Comparison of ENCODE assay signal across 12 cellular contexts in genomic region chr19:34961775-34962174, GRCh38. TPM values are rescaled to one million over a fixed set of nuclear protein-coding genes. Genes with fewer than 3 reads are reported as not detected.
DNase-seq lines count a peak whose midpoint lies in the region; ATAC-seq and TF ChIP-seq lines count a peak whose summit lies in the region.
"Had no signal": no experiment of that assay in that cellular context is flagged by ENCODE, and none has a peak within 500 bp of the region (broad histone marks: within the 10 kb centered on the region; RNA-seq: fewer than 3 reads in every experiment).

No MANE protein-coding gene starts in this region.

- no peak overlapping the region for H3K27ac Mint-ChIP-seq in GM23338
- peak overlapping the region; percentile 88 for H3K27ac Mint-ChIP-seq in activated naive CD8-positive, alpha-beta T cell treated with anti-CD3 and anti-CD28 coated beads for 36 hours
- H3K27ac Mint-ChIP-seq in naive B cell, result peak overlapping the region in 3 of 6 donors; percentile 9 to 85 (median 65)

- H3K4me1 ChIP-seq in BE2C, result no peaks in the 10 kb centered on the region
- peaks cover 13% of the 10 kb centered on the region for H3K4me1 ChIP-seq in GM23338 (ENCODE audit: insufficient read depth)

- peaks cover 27% of the 10 kb centered on the region for H3K9me3 ChIP-seq in BE2C

- no peak for DNase-seq in BE2C
- DNase-seq in GM23338 (ENCODE audit: low spot score), result no peak
- DNase-seq in activated naive CD8-positive, alpha-beta T cell treated with anti-CD3 and anti-CD28 coated beads for 36 hours, result no peak
- no peak for DNase-seq in naive B cell
- DNase-seq in hepatic stellate cell (ENCODE audit: low spot score), result no peak
- DNase-seq in posterior cingulate gyrus, result no peak
- no peak for DNase-seq in NCI-H146 (lab: John Stamatoyannopoulos, UW)
- DNase-seq: activated effector memory CD4-positive, alpha-beta T cell treated with Interleukin-2 at 50 U/mL for 16 hours; MV-4-11; nucleus accumbens; trophoblast cell had no signal

- peaks cover 65% of the 10 kb centered on the region for H3K36me3 Mint-ChIP-seq in GM23338 (ENCODE audit: low read depth)
- H3K36me3 Mint-ChIP-seq in activated naive CD8-positive, alpha-beta T cell treated with anti-CD3 and anti-CD28 coated beads for 36 hours, result peaks cover 66% of the 10 kb centered on the region
- H3K36me3 Mint-ChIP-seq in naive B cell, result peaks cover 46 to 50% of the 10 kb centered on the region in 2 donors

- no peak overlapping the region for H2AFZ ChIP-seq in GM23338

- intact Hi-C loops in posterior cingulate gyrus (cut with DNase I), result no loop called here

- H3K4me3 Mint-ChIP-seq in GM23338 (no peak overlapping the region; the same call in 2 of the 3 replicates), naive B cell (peak overlapping the region; percentile 71 to 96 (median 93))
- H3K4me3 Mint-ChIP-seq in activated naive CD8-positive, alpha-beta T cell treated with anti-CD3 and anti-CD28 coated beads for 36 hours, result peak overlapping the region; percentile 94

- H3K36me3 ChIP-seq in BE2C, result peaks cover 52% of the 10 kb centered on the region
- H3K36me3 ChIP-seq in GM23338 (ENCODE audit: insufficient read depth), result peaks cover 29% of the 10 kb centered on the region

- H3K4me3 ChIP-seq in BE2C (ENCODE audit: low read depth, low read length) (peak overlapping the region; percentile 96), GM23338 (peak overlapping the region; percentile 97; the same call in 1 of the 2 replicates)

- no peak overlapping the region for H3K27ac ChIP-seq in GM23338 (ENCODE audit: low read depth)

- no peak overlapping the region for H3K4me2 ChIP-seq in GM23338

- TF ChIP-seq CTCF in BE2C (IDR thresholded peaks at IDR 0.05; ENCODE audit: low read depth, low read length), result no peak
- no peak for TF ChIP-seq CTCF in GM23338 (conservative IDR thresholded peaks at IDR 0.05; ENCODE audit: low read depth in 2 of 2)

- H3K27me3 ChIP-seq in BE2C (no peaks in the 10 kb centered on the region), GM23338 (ENCODE audit: insufficient read depth) (peaks cover 11% of the 10 kb centered on the region)

- ATAC-seq in GM23338 (no peak), naive B cell (ENCODE audit: low read depth in 2 of 2) (no peak), esophagus mucosa (no peak)

- H3K9me3 Mint-ChIP-seq in GM23338 (peaks cover 68% of the 10 kb centered on the region), naive B cell (peaks cover 20 to 67% (median 54%) of the 10 kb centered on the region in 7 donors)
- peaks cover 58% of the 10 kb centered on the region for H3K9me3 Mint-ChIP-seq in activated naive CD8-positive, alpha-beta T cell treated with anti-CD3 and anti-CD28 coated beads for 36 hours

- H3K79me2 ChIP-seq in GM23338 (replicated peaks; ENCODE audit: insufficient read depth), result peaks cover 15% of the 10 kb centered on the region

- peaks cover 13% of the 10 kb centered on the region for H3K4me1 Mint-ChIP-seq in GM23338
- peaks cover 19% of the 10 kb centered on the region for H3K4me1 Mint-ChIP-seq in activated naive CD8-positive, alpha-beta T cell treated with anti-CD3 and anti-CD28 coated beads for 36 hours
- H3K4me1 Mint-ChIP-seq in naive B cell, result peaks cover 30 to 34% (median 30%) of the 10 kb centered on the region in 3 donors

- H4K20me1 ChIP-seq in GM23338 (replicated peaks; ENCODE audit: insufficient read depth), result no peaks in the 10 kb centered on the region

- H3K27me3 Mint-ChIP-seq in GM23338 (ENCODE audit: insufficient read depth, low read depth, poor library complexity) (peaks cover 20% of the 10 kb centered on the region), naive B cell (no peaks in the 10 kb centered on the region)
- H3K27me3 Mint-ChIP-seq in activated naive CD8-positive, alpha-beta T cell treated with anti-CD3 and anti-CD28 coated beads for 36 hours, result no peaks in the 10 kb centered on the region

- no peaks in the 10 kb centered on the region for H3K9me2 ChIP-seq in GM23338 (ENCODE audit: insufficient read depth)

- H3F3A ChIP-seq in GM23338 (replicated peaks; ENCODE audit: low read depth), result 0 out of 2 replicates have a peak, but pooled peaks cover 3% of the 10 kb centered on the region

TF ChIP-seq in GM23338, 12 proteins besides CTCF, POLR2A, EP300 and RAD21 (continues in another document):
- TF ChIP-seq ZNF331 (CRISPR knock-in tag; IDR thresholded peaks at IDR 0.05; ENCODE audit: low read depth) (no peak), ZNF462 (CRISPR knock-in tag; IDR thresholded peaks at IDR 0.05) (no peak), JUNB (IDR thresholded peaks at IDR 0.05; ENCODE audit: unreplicated experiment) (no peak), NANOG (IDR thresholded peaks at IDR 0.05; ENCODE audit: borderline replicate concordance) (no peak)

RNA-seq across cellular contexts. Expression of gene ZNF792, which starts 2.3 kb away (rescaled TPM):
- polyA plus RNA-seq in BE2C (2012; ENCODE audit: insufficient read depth, insufficient read length, low read depth), result 22.6 TPM
- 8.8 and 12.8 TPM in 2 replicates for total RNA-seq in GM23338 (2014; rRNA removed; shearing (Covaris generic))
- polyA plus RNA-seq in GM23338 (2016; fragmentation: Nextera tagmentation; extraction: Ambion mirVana) (1.3 and 1.6 TPM in 2 replicates), naive B cell (ENCODE audit: low read depth in 6 of 6) (10 to 100 TPM in 2 of 6 donors, 1 to 10 TPM in 4; 6.7 to 14.7 (median 8.8) TPM)
- total RNA-seq in activated naive CD8-positive, alpha-beta T cell treated with anti-CD3 and anti-CD28 coated beads for 36 hours, result 1 to 10 TPM; 3.4 to 4.6 TPM
- 1.8 TPM for total RNA-seq in esophagus mucosa

RNA-seq across cellular contexts. Expression of gene ZNF30, which starts 35.1 kb away (rescaled TPM):
- polyA plus RNA-seq in BE2C (2012; ENCODE audit: insufficient read depth, insufficient read length, low read depth), result 19.2 TPM
- total RNA-seq in GM23338 (2014; rRNA removed; shearing (Covaris generic)), result 4.0 and 18.7 TPM in 2 replicates
- polyA plus RNA-seq in GM23338 (2016; fragmentation: Nextera tagmentation; extraction: Ambion mirVana), result 3.3 and 4.1 TPM in 2 replicates
- 1 to 10 TPM; 4.4 to 5.6 TPM for total RNA-seq in activated naive CD8-positive, alpha-beta T cell treated with anti-CD3 and anti-CD28 coated beads for 36 hours
- 1 to 10 TPM in 5 of 6 donors, not detected in 1; 2.9 to 8.2 (median 4.9) TPM for polyA plus RNA-seq in naive B cell (ENCODE audit: low read depth in 6 of 6)
- 1.4 TPM for total RNA-seq in esophagus mucosa

RNA-seq across cellular contexts. Expression of gene GRAMD1A, which starts 38.3 kb away (rescaled TPM):
- polyA plus RNA-seq in BE2C (2012; ENCODE audit: insufficient read depth, insufficient read length, low read depth), result 149 TPM
- 141 and 174 TPM in 2 replicates for total RNA-seq in GM23338 (2014; rRNA removed; shearing (Covaris generic))
- polyA plus RNA-seq in GM23338 (2016; fragmentation: Nextera tagmentation; extraction: Ambion mirVana) (122 and 125 TPM in 2 replicates), naive B cell (ENCODE audit: low read depth in 6 of 6) (10 to 100 TPM; 10.4 to 29.3 (median 12.3) TPM)
- total RNA-seq in activated naive CD8-positive, alpha-beta T cell treated with anti-CD3 and anti-CD28 coated beads for 36 hours, result 100 to 1,000 TPM; 135 to 140 TPM
- total RNA-seq in esophagus mucosa, result 11.8 TPM

Comparison
In these comparisons a context has a peak if more than half of its experiments do, and no peak if none do; other contexts are left out.
1. RNA of gene GRAMD1A, which starts 38.3 kb away (total RNA-seq): 141 to 174 TPM in GM23338 and 135 to 140 TPM in activated naive CD8-positive, alpha-beta T cell treated with anti-CD3 and anti-CD28 coated beads for 36 hours; 11.8 TPM in esophagus mucosa (single experiment); every median in the first group is over 10 times any median in the second.